In genomic region chr17:61634942-61635538, GRCh38 we compare ENCODE assay signal across 19 cellular contexts. TPM values are rescaled to one million over a fixed set of nuclear protein-coding genes. Genes with fewer than 3 reads are reported as not detected.
DNase-seq lines count a peak whose midpoint lies in the region; ATAC-seq and TF ChIP-seq lines count a peak whose summit lies in the region.
"Had no signal": no experiment of that assay in that cellular context is flagged by ENCODE, and none has a peak within 500 bp of the region (broad histone marks: within the 10 kb centered on the region; RNA-seq: fewer than 3 reads in every experiment).

No MANE protein-coding gene starts in this region.

- CTCF ChIA-PET in HEK293 (lab: Yijun Ruan, JAX) (interaction anchor here (0.6 to 3.3 kb wide), 38 partner anchors 10 to 1153 kb away, joined by 3 to 31 read pairs (median 4); partner anchors contain the start of gene BRIP1), PC-9 (lab: Charles Lee) (interaction anchor here (0.6 to 1.6 kb wide), 4 partner anchors 105 to 474 kb away, joined by 3 to 19 read pairs (median 4); no protein-coding TSS in a partner anchor)

- H4K20me1 ChIP-seq in GM23248 (ENCODE audit: insufficient read depth) = no peaks in the 10 kb centered on the region
- H4K20me1 ChIP-seq in PC-9 (ENCODE audit: insufficient read depth) = no peaks in the 10 kb centered on the region

- H3K4me2 ChIP-seq in GM23248 (ENCODE audit: unreplicated experiment) (no peak overlapping the region), PC-9 (no peak overlapping the region)

- 39 to 47% methylated on average over 5 of the region's 5 CpGs for WGBS in GM23248 (ENCODE audit: low coverage in 1 of 2, low lambda C conversion rate in 2 of 2, missing lambda C conversion rate in 2 of 2), 2 experiments

- DNase-seq in GM23248 (peak; percentile 12), PC-9 (no peak), activated T-cell treated with anti-CD3 and anti-CD28 coated beads for 4 hours (no peak)
- DNase-seq: ACHN; BE2C; C1 segment of cervical spinal cord; CD4-positive, CD25-positive, alpha-beta regulatory T cell; CD8-positive, alpha-beta memory T cell; DND-41; EL; GOT3; HFFc6 had no signal

- H3K9me2 ChIP-seq in GM23248 (ENCODE audit: insufficient read depth) = no peaks in the 10 kb centered on the region
- H3K9me2 ChIP-seq in PC-9 (ENCODE audit: insufficient read depth) = no peaks in the 10 kb centered on the region

- no peak overlapping the region for H2AFZ ChIP-seq in GM23248
- 0 out of 2 replicates have a peak overlapping the region, but pooled peaks have one; percentile 2 for H2AFZ ChIP-seq in PC-9

- no peaks in the 10 kb centered on the region for H3K36me3 ChIP-seq in GM23248 (ENCODE audit: low read depth)
- H3K36me3 ChIP-seq in HEK293 (ENCODE audit: control insufficient read depth in 2 of 2, insufficient read depth in 1 of 2, low read length in 2 of 2) = no peaks in the 10 kb centered on the region
- H3K36me3 ChIP-seq in PC-9 (ENCODE audit: low read depth) = no peaks in the 10 kb centered on the region
- H3K36me3 ChIP-seq: BE2C, HAP-1 had no signal

- H3K27me3 ChIP-seq in GM23248 (replicated peaks; ENCODE audit: insufficient read depth) (no peaks in the 10 kb centered on the region), PC-9 (ENCODE audit: insufficient read depth, low read depth) (no peaks in the 10 kb centered on the region)
- H3K27me3 ChIP-seq: BE2C had no signal

- H3K27ac ChIP-seq in GM23248 = no peak overlapping the region
- H3K27ac ChIP-seq in HEK293 (ENCODE audit: extremely low read depth, low read depth, low read length) = no peak overlapping the region
- no peak overlapping the region for H3K27ac ChIP-seq in PC-9
- H3K27ac ChIP-seq: HL-60 had no signal

- no peak overlapping the region for H3K9ac ChIP-seq in GM23248

- no peaks in the 10 kb centered on the region for H3K79me2 ChIP-seq in GM23248 (ENCODE audit: insufficient read depth)
- no peaks in the 10 kb centered on the region for H3K79me2 ChIP-seq in PC-9 (ENCODE audit: low read depth)

- POLR2A ChIA-PET in HEK293 (lab: Yijun Ruan, JAX) = no interaction called here
- POLR2A ChIA-PET in PC-9 (lab: Charles Lee; ENCODE audit: unreplicated experiment) = no interaction called here

- no peaks in the 10 kb centered on the region for H3F3A ChIP-seq in GM23248 (ENCODE audit: insufficient read depth)
- no peaks in the 10 kb centered on the region; the same call in 1 of the 2 replicates for H3F3A ChIP-seq in PC-9 (ENCODE audit: insufficient read depth, low read depth)

- TF ChIP-seq CTCF in HEK293 (tag by site-specific recombination; IDR thresholded peaks at IDR 0.05) (no peak), PC-9 (conservative IDR thresholded peaks at IDR 0.05) (no peak)

- H3K9me3 ChIP-seq in GM23248 (ENCODE audit: low read depth) (no peaks in the 10 kb centered on the region), HEK293 (ENCODE audit: control insufficient read depth, insufficient read depth, low read depth, low read length) (no peaks in the 10 kb centered on the region; the same call in 1 of the 2 replicates), PC-9 (ENCODE audit: insufficient read depth, low read depth) (no peaks in the 10 kb centered on the region)
- H3K9me3 ChIP-seq: BE2C, HAP-1 had no signal

- in situ Hi-C loops in GM23248 (cut with MboI) = loop anchor here (5.0 to 25.0 kb wide), 2 partner anchors 207 to 477 kb away; no protein-coding TSS in a partner anchor

- H3K4me1 ChIP-seq in GM23248 (ENCODE audit: insufficient read depth) = no peaks in the 10 kb centered on the region
- no peaks in the 10 kb centered on the region for H3K4me1 ChIP-seq in HEK293 (ENCODE audit: control insufficient read depth, insufficient read depth, low read length)
- H3K4me1 ChIP-seq in PC-9 (replicated peaks; ENCODE audit: insufficient read depth) = no peaks in the 10 kb centered on the region
- H3K4me1 ChIP-seq: BE2C, HAP-1 had no signal

- intact Hi-C loops in PC-9 (cut with micrococcal nuclease; ENCODE audit: unreplicated experiment) = loop anchor here (5.0 kb wide), 2 partner anchors 223 to 432 kb away; partner anchors contain the start of gene MED13

- BruUV-seq in PC-9 (replicated peaks; lab: Mats Ljungman, UMichigan) = no TSS peak

- no peak for ATAC-seq in HG02973 (IDR thresholded peaks at IDR 0.05; ENCODE audit: unreplicated experiment)
- no peak for ATAC-seq in HG03439 (IDR thresholded peaks at IDR 0.05; ENCODE audit: unreplicated experiment)
- ATAC-seq in HG03469 (IDR thresholded peaks at IDR 0.05; ENCODE audit: unreplicated experiment) = no peak

- H3K4me3 ChIP-seq in GM23248 = no peak overlapping the region
- H3K4me3 ChIP-seq in HEK293 (ENCODE audit: low read depth, low read length) = no peak overlapping the region
- H3K4me3 ChIP-seq in PC-9 = no peak overlapping the region
- H3K4me3 ChIP-seq: HAP-1 had no signal

TF ChIP-seq in HEK293, 187 proteins besides CTCF, POLR2A, EP300 and RAD21:
- TF ChIP-seq, protein P1, sequence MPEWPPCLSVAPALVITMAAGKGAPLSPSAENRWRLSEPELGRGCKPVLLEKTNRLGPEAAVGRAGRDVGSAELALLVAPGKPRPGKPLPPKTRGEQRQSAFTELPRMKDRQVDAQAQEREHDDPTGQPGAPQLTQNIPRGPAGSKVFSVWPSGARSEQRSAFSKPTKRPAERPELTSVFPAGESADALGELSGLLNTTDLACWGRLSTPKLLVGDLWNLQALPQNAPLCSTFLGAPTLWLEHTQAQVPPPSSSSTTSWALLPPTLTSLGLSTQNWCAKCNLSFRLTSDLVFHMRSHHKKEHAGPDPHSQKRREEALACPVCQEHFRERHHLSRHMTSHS (tag by site-specific recombination; IDR thresholded peaks at IDR 0.05) = no peak
- TF ChIP-seq ZNF747 (tag by site-specific recombination; IDR thresholded peaks at IDR 0.05) = no peak
- no peak for TF ChIP-seq KLF10 (tag by site-specific recombination; IDR thresholded peaks at IDR 0.05)
- TF ChIP-seq ZNF792 (tag by site-specific recombination; IDR thresholded peaks at IDR 0.05) = no peak
- TF ChIP-seq PRDM1 (tag by site-specific recombination; IDR thresholded peaks at IDR 0.05) = peak; percentile 68
- TF ChIP-seq YY2 (tag by site-specific recombination; IDR thresholded peaks at IDR 0.05) = no peak
- peak; percentile 95 for TF ChIP-seq SETDB1 (IDR thresholded peaks at IDR 0.05; ENCODE audit: insufficient read length, low read length)
- no peak for TF ChIP-seq ZNF157 (tag by site-specific recombination; IDR thresholded peaks at IDR 0.05)

RNA-seq across cellular contexts. Expression of gene NACA2, which starts 44.0 kb away (rescaled TPM):
- total RNA-seq in GM23248 (2014; rRNA removed; shearing (Covaris generic)) = not detected in 2 replicates
- not detected in 2 replicates for polyA plus RNA-seq in GM23248 (2016; fragmentation: Nextera tagmentation; extraction: Ambion mirVana)
- not detected in 2 replicates for total RNA-seq in PC-9 (2021)
- total RNA-seq: CD4-positive, CD25-positive, alpha-beta regulatory T cell; CD8-positive, alpha-beta memory T cell; HFFc6 had no signal
- polyA plus RNA-seq: CD4-positive, CD25-positive, alpha-beta regulatory T cell; CD8-positive, alpha-beta memory T cell; IgD-negative memory B cell had no signal
